ENCODE assay signal across 27 cellular contexts in genomic region chr6:155591741-155592140, GRCh38.
"Had no signal": no experiment of that assay in that cellular context is flagged by ENCODE, and none has a peak within 500 bp of the region (broad histone marks: within the 10 kb centered on the region; RNA-seq: fewer than 3 reads in every experiment).

No MANE protein-coding gene starts in this region.

- H3K36me3 ChIP-seq: neutrophil, pancreas, prostate gland, right lobe of liver, sigmoid colon, spleen, suprapubic skin, tibial artery, transverse colon, upper lobe of right lung, uterus had no signal

- DNase-seq: naive thymus-derived CD8-positive, alpha-beta T cell; nephron progenitor cell; pancreas; right cardiac atrium; right lobe of liver; sigmoid colon; spleen; stimulated activated CD4-positive, alpha-beta T cell treated with anti-CD3 and anti-CD28 coated beads, Interleukin-12 subunit alpha, Interleukin-12 subunit beta, amount 100 ng/mL, for 4 hours; stimulated activated CD4-positive, alpha-beta T cell treated with anti-CD3 and anti-CD28 coated beads, Interleukin-1b, Interleukin-23, amount 100 ng/mL, for 48 hours; stimulated activated CD4-positive, alpha-beta T cell treated with anti-CD3 and anti-CD28 coated beads, Interleukin-4, amount 100 ng/mL, for 1 hour; stimulated activated CD4-positive, alpha-beta T cell treated with anti-CD3 and anti-CD28 coated beads, Interleukin-4, amount 100 ng/mL, for 4 hours; stimulated activated CD8-positive, alpha-beta memory T cell treated with anti-CD3 and anti-CD28 coated beads, Interleukin-4, amount 100 ng/mL, for 48 hours; stimulated activated naive CD4-positive, alpha-beta T cell; stimulated activated naive CD8-positive, alpha-beta T cell treated with anti-CD3 and anti-CD28 coated beads, Interleukin-15, amount 100 ng/mL, for 72 hours; stimulated activated naive CD8-positive, alpha-beta T cell treated with anti-CD3 and anti-CD28 coated beads, Interleukin-15, Interleukin-2, amounts not matched to agents 100 U/mL and 50 U/mL, for 24 hours; substantia nigra; testis; tibial artery; transverse colon; upper lobe of right lung; uterus had no signal

- ATAC-seq: naive thymus-derived CD8-positive, alpha-beta T cell; natural killer cell treated with Interleukin-12 subunit alpha and Interleukin-12 subunit beta and Interleukin-15 and Interleukin-18, amount 100 ng/mL, for 72 hours; pancreas; right cardiac atrium; right lobe of liver; stimulated activated memory B cell treated with anti-CD40 and anti-IgM and Interleukin-4, amounts not matched to agents 10 μg/mL and 1 μg/mL and 100 μg/mL, for 72 hours; stimulated activated naive CD8-positive, alpha-beta T cell treated with anti-CD3 and anti-CD28 coated beads, Interleukin-15, amount 100 ng/mL, for 72 hours; stimulated activated naive CD8-positive, alpha-beta T cell treated with anti-CD3 and anti-CD28 coated beads, Interleukin-15, Interleukin-2, amounts not matched to agents 100 U/mL and 50 U/mL, for 24 hours; upper lobe of right lung had no signal

- H3K4me3 ChIP-seq: pancreas, prostate gland, right lobe of liver, sigmoid colon, smooth muscle cell, spleen, suprapubic skin, testis, tibial artery, transverse colon, upper lobe of right lung, uterus had no signal

- H3K27me3 ChIP-seq: neutrophil, pancreas, right lobe of liver, sigmoid colon, spleen, suprapubic skin, testis, tibial artery, transverse colon, upper lobe of right lung, uterus had no signal

- H3K9me3 ChIP-seq: neutrophil, pancreas, prostate gland, right lobe of liver, suprapubic skin, testis, transverse colon, upper lobe of right lung, uterus had no signal

- FAIRE-seq: pancreas had no signal

- H3K27ac ChIP-seq: neutrophil, pancreas, prostate gland, right lobe of liver, sigmoid colon, spleen, suprapubic skin, testis, tibial artery, transverse colon, upper lobe of right lung, uterus had no signal

- H3K4me1 ChIP-seq: pancreas, prostate gland, right lobe of liver, sigmoid colon, spleen, suprapubic skin, testis, tibial artery, transverse colon, upper lobe of right lung, uterus had no signal
